ENCODE assay signal across 12 cellular contexts in the genomic region with DNA sequence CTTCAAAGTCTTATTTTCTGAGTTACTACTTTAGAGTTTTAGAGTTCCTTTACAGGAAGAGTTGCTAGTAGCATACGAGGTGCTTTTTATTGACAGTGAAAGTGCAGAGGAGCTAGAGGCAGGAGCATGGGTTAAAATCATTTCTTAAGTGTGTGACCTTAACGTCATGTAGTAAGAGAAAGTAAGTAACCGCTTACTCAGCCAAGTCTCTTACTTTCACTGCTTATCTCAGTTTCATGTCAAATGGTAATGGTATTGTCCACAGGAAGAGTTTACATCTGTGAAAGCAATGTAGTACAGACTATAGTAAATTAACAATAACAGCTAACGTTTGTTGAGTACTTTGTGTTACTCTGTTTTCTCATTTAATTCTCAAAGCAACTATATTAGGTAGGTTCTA. TPM values are rescaled to one million over a fixed set of nuclear protein-coding genes. Genes with fewer than 3 reads are reported as not detected.
DNase-seq lines count a peak whose midpoint lies in the region; ATAC-seq and TF ChIP-seq lines count a peak whose summit lies in the region.
"Had no signal": no experiment of that assay in that cellular context is flagged by ENCODE, and none has a peak within 500 bp of the region (broad histone marks: within the 10 kb centered on the region; RNA-seq: fewer than 3 reads in every experiment).

No MANE protein-coding gene starts in this region.

- H3T11ph ChIP-seq in H9 (ENCODE audit: low read length): no peak overlapping the region

- no peak overlapping the region for H4K8ac ChIP-seq in H9 (replicated peaks; ENCODE audit: insufficient read length, low read depth, low read length)

- H3K56ac ChIP-seq in H9 (ENCODE audit: insufficient read length, low read depth, low read length): no peak overlapping the region

- H3K18ac ChIP-seq in H9 (ENCODE audit: insufficient read length, low read depth, low read length): no peak overlapping the region

- H3K79me1 ChIP-seq in H9 (ENCODE audit: insufficient read depth, low read depth, low read length, poor library complexity, severe bottlenecking): peaks cover 2% of the 10 kb centered on the region

- H2AFZ ChIP-seq in H9 (ENCODE audit: low read length): no peak overlapping the region

- no CpG with 5 or more reads among the region's 4 CpGs for WGBS in H9 (ENCODE audit: extremely low coverage, insufficient read length, low lambda C conversion rate)
- 77% methylated on average over 4 of the region's 4 CpGs for WGBS in esophagus muscularis mucosa

- H3K23me2 ChIP-seq in H9 (ENCODE audit: insufficient read length, low read depth, low read length, poor library complexity, severe bottlenecking): no peaks in the 10 kb centered on the region

- H3K27me3 Mint-ChIP-seq in H9 (ENCODE audit: low read depth): no peaks in the 10 kb centered on the region

- ATAC-seq in GM18861 (IDR thresholded peaks at IDR 0.05; ENCODE audit: unreplicated experiment) (peak; percentile 63), HG03565 (IDR thresholded peaks at IDR 0.05; ENCODE audit: unreplicated experiment) (peak; percentile 81), HG03342 (IDR thresholded peaks at IDR 0.05; ENCODE audit: unreplicated experiment) (no peak)

- no peak overlapping the region for H2BK120ac ChIP-seq in H9 (ENCODE audit: low read depth, low read length, poor library complexity, severe bottlenecking)

- peak overlapping the region in 2 of 3 experiments; percentile 63 to 82; a peak in 3 of 7 replicates for H3K27ac Mint-ChIP-seq in H9

- H3K9me3 ChIP-seq in H9 (ENCODE audit: control insufficient read depth, low read depth, low read length) (no peaks in the 10 kb centered on the region), esophagus muscularis mucosa (no peaks in the 10 kb centered on the region)
- H3K9me3 ChIP-seq: esophagus squamous epithelium had no signal

- H3K27ac ChIP-seq in H9 (ENCODE audit: insufficient read length, low read depth, low read length) (no peak overlapping the region), esophagus muscularis mucosa (replicated peaks in 1 of 4) (no peak overlapping the region)
- H3K27ac ChIP-seq: esophagus squamous epithelium had no signal

- DNase-seq in GM10248 (ENCODE audit: extremely low spot score) (peak; percentile 39), H9 (no peak), COLO668 (lab: John Stamatoyannopoulos, UW; ENCODE audit: unreplicated experiment) (no peak), esophagus muscularis mucosa (ENCODE audit: extremely low spot score) (no peak), D341Med (ENCODE audit: low spot score) (no peak)
- DNase-seq: activated CD4-positive, alpha-beta T cell treated with anti-CD3 and anti-CD28 coated beads, Interleukin-2, amount 50 U/mL, for 1 hour; esophagus squamous epithelium; NCI-H187 treated with DMSO at 0.1 percent for 48 hours had no signal

- no peaks in the 10 kb centered on the region for H3K79me2 ChIP-seq in H9 (ENCODE audit: insufficient read depth, low read length)

- no peak overlapping the region for H3K4me3 Mint-ChIP-seq in H9

- no peak overlapping the region for H2BK12ac ChIP-seq in H9 (ENCODE audit: insufficient read length, low read depth, low read length)

- POLR2A ChIA-PET in GM10248 (lab: Yijun Ruan, JAX): interaction anchor here (2.8 kb wide), 1 partner anchor 12 kb away, joined by 12 read pairs; the partner anchor contains the start of genes CEBPZ and NDUFAF7

- H3K4ac ChIP-seq in H9 (ENCODE audit: low read depth, low read length): no peak overlapping the region

- no peak overlapping the region for H2BK5ac ChIP-seq in H9 (ENCODE audit: insufficient read length, low read length)

- intact Hi-C loops in esophagus muscularis mucosa (cut with DNase I): no loop called here

- no peak overlapping the region for H4K5ac ChIP-seq in H9 (ENCODE audit: insufficient read length, low read depth, low read length)

- H3K4me2 ChIP-seq in H9 (ENCODE audit: insufficient read depth, insufficient read length, low read length): no peak overlapping the region

- TF ChIP-seq CTCF in GM10248 (IDR thresholded peaks at IDR 0.05; ENCODE audit: control extremely low read depth, extremely low read depth, low read depth, missing control alignments) (no peak), H9 (conservative IDR thresholded peaks at IDR 0.05) (no peak), esophagus muscularis mucosa (IDR thresholded peaks at IDR 0.05) (no peak)

- peaks cover 6 to 17% of the 10 kb centered on the region in 2 experiments; a peak in 2 of 4 replicates for H3K4me1 Mint-ChIP-seq in H9

- peaks cover 49 to 97% (median 91%) of the 10 kb centered on the region in 3 experiments; a peak in 6 of 7 replicates for H3K36me3 Mint-ChIP-seq in H9 (ENCODE audit: insufficient read depth in 1 of 3, low read depth in 3 of 3)

- H3K36me3 ChIP-seq in esophagus muscularis mucosa: peaks cover 30 to 89% (median 59%) of the 10 kb centered on the region in 4 donors

- TF ChIP-seq POLR2A in esophagus muscularis mucosa (IDR thresholded peaks at IDR 0.05; ENCODE audit: low read depth): no peak

- H4K91ac ChIP-seq in H9 (ENCODE audit: insufficient read length, low read depth, low read length): no peak overlapping the region

- no peak overlapping the region for H3K14ac ChIP-seq in H9 (ENCODE audit: insufficient read depth, low read length)

- H2AK5ac ChIP-seq in H9 (ENCODE audit: insufficient read length, low read length): no peak overlapping the region

- no peak overlapping the region for H3K23ac ChIP-seq in H9 (ENCODE audit: insufficient read length, low read depth, low read length)

- H3K9ac ChIP-seq in H9 (ENCODE audit: extremely low read depth, insufficient read length, low read length): no peak overlapping the region

- H3K27me3 ChIP-seq in H9 (ENCODE audit: insufficient read depth, low read length): no peaks in the 10 kb centered on the region
- no peaks in the 10 kb centered on the region for H3K27me3 ChIP-seq in esophagus muscularis mucosa
- H3K27me3 ChIP-seq: esophagus squamous epithelium had no signal

- no peaks in the 10 kb centered on the region for H3K9me3 Mint-ChIP-seq in H9

- H3K4me3 ChIP-seq in esophagus muscularis mucosa: no peak overlapping the region
- H3K4me3 ChIP-seq: esophagus squamous epithelium had no signal

- H4K20me1 ChIP-seq in H9 (ENCODE audit: control insufficient read depth, insufficient read depth, insufficient read length): no peaks in the 10 kb centered on the region

- TF ChIP-seq EP300 in esophagus muscularis mucosa (IDR thresholded peaks at IDR 0.05): no peak

- no peak overlapping the region for H2BK15ac ChIP-seq in H9 (ENCODE audit: low read depth, low read length)

- H3K4me1 ChIP-seq in H9 (ENCODE audit: insufficient read depth, low read length): no peaks in the 10 kb centered on the region
- no peaks in the 10 kb centered on the region for H3K4me1 ChIP-seq in esophagus muscularis mucosa
- H3K4me1 ChIP-seq: esophagus squamous epithelium had no signal

- H2BK20ac ChIP-seq in H9 (ENCODE audit: low read depth, low read length, poor library complexity, severe bottlenecking): no peak overlapping the region

- CTCF ChIA-PET in GM10248 (lab: Yijun Ruan, JAX): interaction anchor here (1.2 to 2.4 kb wide), 4 partner anchors 10 to 21 kb away, joined by 3 to 6 read pairs (median 5); no protein-coding TSS in a partner anchor

RNA-seq across cellular contexts. Expression of gene NDUFAF7, which starts 12.6 kb away (rescaled TPM):
- total RNA-seq in H9 (2021) (103 and 108 TPM in 2 replicates), esophagus muscularis mucosa (10 to 100 TPM; 12.3 to 16.3 (median 13.4) TPM)

RNA-seq across cellular contexts. Expression of gene CEBPZ, which starts 12.6 kb away (rescaled TPM):
- total RNA-seq in H9 (2021) (252 and 281 TPM in 2 replicates), esophagus muscularis mucosa (10 to 100 TPM; 22.4 to 34.5 (median 30.0) TPM)

RNA-seq across cellular contexts. Expression of gene CEBPZOS, which starts 47.7 kb away (rescaled TPM):
- 0.64 and 1.5 TPM in 2 replicates for total RNA-seq in H9 (2021)
- 10 to 100 TPM; 25.2 to 31.6 (median 28.2) TPM for total RNA-seq in esophagus muscularis mucosa

RNA-seq across cellular contexts. Expression of gene SULT6B1, which starts 55.5 kb away (rescaled TPM):
- total RNA-seq in H9 (2021) (not detected in 2 replicates), esophagus muscularis mucosa (not detected)
- total RNA-seq: esophagus squamous epithelium, kidney epithelial cell had no signal

Comparison
In these comparisons a context has a peak if more than half of its experiments do, and no peak if none do; other contexts are left out.
1. RNA of gene CEBPZOS, which starts 47.7 kb away (total RNA-seq): 25.2 to 31.6 TPM in esophagus muscularis mucosa; 0.64 to 1.5 TPM in H9; every median in the first group is over 10 times any median in the second.